ENCODE assay signal across 1 cellular context in the genomic region with DNA sequence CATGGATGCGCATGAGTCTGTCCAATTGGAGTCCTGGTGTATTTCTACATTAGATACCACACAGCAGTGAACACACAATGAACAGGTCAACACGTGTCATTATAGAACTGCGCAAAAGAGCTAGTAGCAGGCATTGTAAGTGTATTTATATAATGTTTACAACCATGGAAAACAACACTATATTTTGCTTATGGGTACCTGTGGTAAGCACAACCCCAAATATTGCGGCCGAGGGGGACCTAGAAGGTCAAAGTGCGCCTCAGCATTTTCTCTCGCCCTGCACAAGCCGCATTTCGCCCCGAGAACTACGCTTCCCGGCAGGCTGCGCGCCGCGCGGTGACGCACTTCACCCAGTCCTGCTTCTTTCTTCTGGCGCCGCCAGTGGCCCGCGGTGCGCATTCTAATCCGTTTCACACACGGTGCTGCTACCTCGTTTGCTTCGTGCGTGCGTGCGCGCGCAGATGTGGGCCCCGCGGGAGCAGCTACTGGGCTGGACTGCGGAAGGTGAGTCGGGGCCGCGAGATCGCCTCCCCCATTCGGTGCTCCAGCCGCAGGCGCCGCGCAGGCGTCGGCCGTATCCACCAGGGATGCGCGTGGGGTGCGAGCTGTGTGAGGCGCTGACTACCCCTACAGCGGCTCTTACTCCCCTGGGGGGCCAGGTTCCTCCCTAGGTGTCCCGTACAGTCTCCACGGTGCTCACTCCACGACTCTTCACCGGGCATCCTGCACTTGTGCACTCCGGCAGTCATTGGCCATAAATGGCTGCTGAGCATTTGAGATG.
TF ChIP-seq lines count a peak whose summit lies in the region.

A gene (plus strand): TSS at position 394 of the 781 bp plus-strand sequence. CDS start 68 bp downstream, at position 462.

TF ChIP-seq in HEK293, 187 proteins besides CTCF, POLR2A, EP300 and RAD21 (continued from another document):
- no peak for TF ChIP-seq GLI2 (tag by site-specific recombination; IDR thresholded peaks at IDR 0.05; ENCODE audit: borderline replicate concordance, low read depth)
- peak; percentile 61; the same call in 1 of the 2 replicates for TF ChIP-seq ZXDB (tag by site-specific recombination; IDR thresholded peaks at IDR 0.05)
- TF ChIP-seq ZNF664 (tag by site-specific recombination; IDR thresholded peaks at IDR 0.05), result no peak
- no peak for TF ChIP-seq HOXA7 (CRISPR knock-in tag; IDR thresholded peaks at IDR 0.05; ENCODE audit: borderline replicate concordance)
- no peak for TF ChIP-seq ZNF248 (tag by site-specific recombination; IDR thresholded peaks at IDR 0.05)
- TF ChIP-seq ZNF174 (tag by site-specific recombination; IDR thresholded peaks at IDR 0.05), result no peak
- TF ChIP-seq, protein P1, sequence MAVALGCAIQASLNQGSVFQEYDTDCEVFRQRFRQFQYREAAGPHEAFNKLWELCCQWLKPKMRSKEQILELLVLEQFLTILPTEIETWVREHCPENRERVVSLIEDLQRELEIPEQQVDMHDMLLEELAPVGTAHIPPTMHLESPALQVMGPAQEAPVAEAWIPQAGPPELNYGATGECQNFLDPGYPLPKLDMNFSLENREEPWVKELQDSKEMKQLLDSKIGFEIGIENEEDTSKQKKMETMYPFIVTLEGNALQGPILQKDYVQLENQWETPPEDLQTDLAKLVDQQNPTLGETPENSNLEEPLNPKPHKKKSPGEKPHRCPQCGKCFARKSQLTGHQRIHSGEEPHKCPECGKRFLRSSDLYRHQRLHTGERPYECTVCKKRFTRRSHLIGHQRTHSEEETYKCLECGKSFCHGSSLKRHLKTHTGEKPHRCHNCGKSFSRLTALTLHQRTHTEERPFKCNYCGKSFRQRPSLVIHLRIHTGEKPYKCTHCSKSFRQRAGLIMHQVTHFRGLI (tag by site-specific recombination; IDR thresholded peaks at IDR 0.05), result no peak
- TF ChIP-seq ZNF791 (tag by site-specific recombination; IDR thresholded peaks at IDR 0.05), result no peak
- peak; percentile 49; the same call in 1 of the 2 replicates for TF ChIP-seq KLF8 (tag by site-specific recombination; IDR thresholded peaks at IDR 0.05)
- no peak for TF ChIP-seq ZNF10 (tag by site-specific recombination; IDR thresholded peaks at IDR 0.05)
- TF ChIP-seq ZNF530 (tag by site-specific recombination; IDR thresholded peaks at IDR 0.05; ENCODE audit: low read depth), result no peak
- TF ChIP-seq, protein P2, sequence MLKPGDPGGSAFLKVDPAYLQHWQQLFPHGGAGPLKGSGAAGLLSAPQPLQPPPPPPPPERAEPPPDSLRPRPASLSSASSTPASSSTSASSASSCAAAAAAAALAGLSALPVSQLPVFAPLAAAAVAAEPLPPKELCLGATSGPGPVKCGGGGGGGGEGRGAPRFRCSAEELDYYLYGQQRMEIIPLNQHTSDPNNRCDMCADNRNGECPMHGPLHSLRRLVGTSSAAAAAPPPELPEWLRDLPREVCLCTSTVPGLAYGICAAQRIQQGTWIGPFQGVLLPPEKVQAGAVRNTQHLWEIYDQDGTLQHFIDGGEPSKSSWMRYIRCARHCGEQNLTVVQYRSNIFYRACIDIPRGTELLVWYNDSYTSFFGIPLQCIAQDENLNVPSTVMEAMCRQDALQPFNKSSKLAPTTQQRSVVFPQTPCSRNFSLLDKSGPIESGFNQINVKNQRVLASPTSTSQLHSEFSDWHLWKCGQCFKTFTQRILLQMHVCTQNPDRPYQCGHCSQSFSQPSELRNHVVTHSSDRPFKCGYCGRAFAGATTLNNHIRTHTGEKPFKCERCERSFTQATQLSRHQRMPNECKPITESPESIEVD (tag by site-specific recombination; IDR thresholded peaks at IDR 0.05), result no peak
- TF ChIP-seq YY1 (tag by site-specific recombination; IDR thresholded peaks at IDR 0.05), result peak; percentile 20; the same call in 1 of the 2 replicates
- TF ChIP-seq, protein P3, sequence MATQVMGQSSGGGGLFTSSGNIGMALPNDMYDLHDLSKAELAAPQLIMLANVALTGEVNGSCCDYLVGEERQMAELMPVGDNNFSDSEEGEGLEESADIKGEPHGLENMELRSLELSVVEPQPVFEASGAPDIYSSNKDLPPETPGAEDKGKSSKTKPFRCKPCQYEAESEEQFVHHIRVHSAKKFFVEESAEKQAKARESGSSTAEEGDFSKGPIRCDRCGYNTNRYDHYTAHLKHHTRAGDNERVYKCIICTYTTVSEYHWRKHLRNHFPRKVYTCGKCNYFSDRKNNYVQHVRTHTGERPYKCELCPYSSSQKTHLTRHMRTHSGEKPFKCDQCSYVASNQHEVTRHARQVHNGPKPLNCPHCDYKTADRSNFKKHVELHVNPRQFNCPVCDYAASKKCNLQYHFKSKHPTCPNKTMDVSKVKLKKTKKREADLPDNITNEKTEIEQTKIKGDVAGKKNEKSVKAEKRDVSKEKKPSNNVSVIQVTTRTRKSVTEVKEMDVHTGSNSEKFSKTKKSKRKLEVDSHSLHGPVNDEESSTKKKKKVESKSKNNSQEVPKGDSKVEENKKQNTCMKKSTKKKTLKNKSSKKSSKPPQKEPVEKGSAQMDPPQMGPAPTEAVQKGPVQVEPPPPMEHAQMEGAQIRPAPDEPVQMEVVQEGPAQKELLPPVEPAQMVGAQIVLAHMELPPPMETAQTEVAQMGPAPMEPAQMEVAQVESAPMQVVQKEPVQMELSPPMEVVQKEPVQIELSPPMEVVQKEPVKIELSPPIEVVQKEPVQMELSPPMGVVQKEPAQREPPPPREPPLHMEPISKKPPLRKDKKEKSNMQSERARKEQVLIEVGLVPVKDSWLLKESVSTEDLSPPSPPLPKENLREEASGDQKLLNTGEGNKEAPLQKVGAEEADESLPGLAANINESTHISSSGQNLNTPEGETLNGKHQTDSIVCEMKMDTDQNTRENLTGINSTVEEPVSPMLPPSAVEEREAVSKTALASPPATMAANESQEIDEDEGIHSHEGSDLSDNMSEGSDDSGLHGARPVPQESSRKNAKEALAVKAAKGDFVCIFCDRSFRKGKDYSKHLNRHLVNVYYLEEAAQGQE (tag by site-specific recombination; IDR thresholded peaks at IDR 0.05), result no peak; the same call in 1 of the 2 replicates
- TF ChIP-seq SETDB1 (IDR thresholded peaks at IDR 0.05; ENCODE audit: insufficient read length, low read length), result no peak
- TF ChIP-seq ZNF214 (tag by site-specific recombination; IDR thresholded peaks at IDR 0.05; ENCODE audit: borderline replicate concordance), result no peak
- 0 out of 2 replicates have a peak, but pooled peaks have one; percentile 34 for TF ChIP-seq ZFP37 (tag by site-specific recombination; IDR thresholded peaks at IDR 0.05)
- TF ChIP-seq ZNF341 (tag by site-specific recombination; IDR thresholded peaks at IDR 0.05; ENCODE audit: low read depth), result peak; percentile 55; the same call in 1 of the 2 replicates
- no peak for TF ChIP-seq ZNF211 (tag by site-specific recombination; IDR thresholded peaks at IDR 0.05; ENCODE audit: low read depth)
- no peak for TF ChIP-seq ZNF146 (tag by site-specific recombination; IDR thresholded peaks at IDR 0.05)
- TF ChIP-seq SALL2 (tag by site-specific recombination; IDR thresholded peaks at IDR 0.05; ENCODE audit: borderline replicate concordance), result no peak
- TF ChIP-seq FEZF1 (tag by site-specific recombination; IDR thresholded peaks at IDR 0.05), result no peak
- peak; percentile 83 for TF ChIP-seq ZIC2 (tag by site-specific recombination; IDR thresholded peaks at IDR 0.05)
- peak; percentile 92 for TF ChIP-seq ZBTB17 (tag by site-specific recombination; IDR thresholded peaks at IDR 0.05)
- TF ChIP-seq OSR2 (tag by site-specific recombination; IDR thresholded peaks at IDR 0.05), result peak; percentile 94
- TF ChIP-seq ZNF292 (tag by site-specific recombination; IDR thresholded peaks at IDR 0.05; ENCODE audit: borderline replicate concordance, low read depth), result no peak
- peak; percentile 88; the same call in 1 of the 2 replicates for TF ChIP-seq ZNF501 (tag by site-specific recombination; IDR thresholded peaks at IDR 0.05)
- TF ChIP-seq ZNF416 (tag by site-specific recombination; IDR thresholded peaks at IDR 0.05), result no peak
- no peak for TF ChIP-seq ZBTB1 (tag by site-specific recombination; IDR thresholded peaks at IDR 0.05)
- TF ChIP-seq, protein P4, sequence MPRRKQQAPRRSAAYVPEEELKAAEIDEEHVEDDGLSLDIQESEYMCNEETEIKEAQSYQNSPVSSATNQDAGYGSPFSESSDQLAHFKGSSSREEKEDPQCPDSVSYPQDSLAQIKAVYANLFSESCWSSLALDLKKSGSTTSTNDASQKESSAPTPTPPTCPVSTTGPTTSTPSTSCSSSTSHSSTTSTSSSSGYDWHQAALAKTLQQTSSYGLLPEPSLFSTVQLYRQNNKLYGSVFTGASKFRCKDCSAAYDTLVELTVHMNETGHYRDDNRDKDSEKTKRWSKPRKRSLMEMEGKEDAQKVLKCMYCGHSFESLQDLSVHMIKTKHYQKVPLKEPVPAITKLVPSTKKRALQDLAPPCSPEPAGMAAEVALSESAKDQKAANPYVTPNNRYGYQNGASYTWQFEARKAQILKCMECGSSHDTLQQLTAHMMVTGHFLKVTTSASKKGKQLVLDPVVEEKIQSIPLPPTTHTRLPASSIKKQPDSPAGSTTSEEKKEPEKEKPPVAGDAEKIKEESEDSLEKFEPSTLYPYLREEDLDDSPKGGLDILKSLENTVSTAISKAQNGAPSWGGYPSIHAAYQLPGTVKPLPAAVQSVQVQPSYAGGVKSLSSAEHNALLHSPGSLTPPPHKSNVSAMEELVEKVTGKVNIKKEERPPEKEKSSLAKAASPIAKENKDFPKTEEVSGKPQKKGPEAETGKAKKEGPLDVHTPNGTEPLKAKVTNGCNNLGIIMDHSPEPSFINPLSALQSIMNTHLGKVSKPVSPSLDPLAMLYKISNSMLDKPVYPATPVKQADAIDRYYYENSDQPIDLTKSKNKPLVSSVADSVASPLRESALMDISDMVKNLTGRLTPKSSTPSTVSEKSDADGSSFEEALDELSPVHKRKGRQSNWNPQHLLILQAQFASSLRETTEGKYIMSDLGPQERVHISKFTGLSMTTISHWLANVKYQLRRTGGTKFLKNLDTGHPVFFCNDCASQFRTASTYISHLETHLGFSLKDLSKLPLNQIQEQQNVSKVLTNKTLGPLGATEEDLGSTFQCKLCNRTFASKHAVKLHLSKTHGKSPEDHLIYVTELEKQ (tag by site-specific recombination; IDR thresholded peaks at IDR 0.05; ENCODE audit: borderline replicate concordance), result no peak
- TF ChIP-seq, protein P5, sequence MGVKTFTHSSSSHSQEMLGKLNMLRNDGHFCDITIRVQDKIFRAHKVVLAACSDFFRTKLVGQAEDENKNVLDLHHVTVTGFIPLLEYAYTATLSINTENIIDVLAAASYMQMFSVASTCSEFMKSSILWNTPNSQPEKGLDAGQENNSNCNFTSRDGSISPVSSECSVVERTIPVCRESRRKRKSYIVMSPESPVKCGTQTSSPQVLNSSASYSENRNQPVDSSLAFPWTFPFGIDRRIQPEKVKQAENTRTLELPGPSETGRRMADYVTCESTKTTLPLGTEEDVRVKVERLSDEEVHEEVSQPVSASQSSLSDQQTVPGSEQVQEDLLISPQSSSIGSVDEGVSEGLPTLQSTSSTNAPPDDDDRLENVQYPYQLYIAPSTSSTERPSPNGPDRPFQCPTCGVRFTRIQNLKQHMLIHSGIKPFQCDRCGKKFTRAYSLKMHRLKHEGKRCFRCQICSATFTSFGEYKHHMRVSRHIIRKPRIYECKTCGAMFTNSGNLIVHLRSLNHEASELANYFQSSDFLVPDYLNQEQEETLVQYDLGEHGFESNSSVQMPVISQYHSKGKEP (tag by site-specific recombination; IDR thresholded peaks at IDR 0.05), result no peak
- TF ChIP-seq SP3 (tag by site-specific recombination; IDR thresholded peaks at IDR 0.05), result 0 out of 2 replicates have a peak, but pooled peaks have one; percentile 16
- TF ChIP-seq, protein P6, sequence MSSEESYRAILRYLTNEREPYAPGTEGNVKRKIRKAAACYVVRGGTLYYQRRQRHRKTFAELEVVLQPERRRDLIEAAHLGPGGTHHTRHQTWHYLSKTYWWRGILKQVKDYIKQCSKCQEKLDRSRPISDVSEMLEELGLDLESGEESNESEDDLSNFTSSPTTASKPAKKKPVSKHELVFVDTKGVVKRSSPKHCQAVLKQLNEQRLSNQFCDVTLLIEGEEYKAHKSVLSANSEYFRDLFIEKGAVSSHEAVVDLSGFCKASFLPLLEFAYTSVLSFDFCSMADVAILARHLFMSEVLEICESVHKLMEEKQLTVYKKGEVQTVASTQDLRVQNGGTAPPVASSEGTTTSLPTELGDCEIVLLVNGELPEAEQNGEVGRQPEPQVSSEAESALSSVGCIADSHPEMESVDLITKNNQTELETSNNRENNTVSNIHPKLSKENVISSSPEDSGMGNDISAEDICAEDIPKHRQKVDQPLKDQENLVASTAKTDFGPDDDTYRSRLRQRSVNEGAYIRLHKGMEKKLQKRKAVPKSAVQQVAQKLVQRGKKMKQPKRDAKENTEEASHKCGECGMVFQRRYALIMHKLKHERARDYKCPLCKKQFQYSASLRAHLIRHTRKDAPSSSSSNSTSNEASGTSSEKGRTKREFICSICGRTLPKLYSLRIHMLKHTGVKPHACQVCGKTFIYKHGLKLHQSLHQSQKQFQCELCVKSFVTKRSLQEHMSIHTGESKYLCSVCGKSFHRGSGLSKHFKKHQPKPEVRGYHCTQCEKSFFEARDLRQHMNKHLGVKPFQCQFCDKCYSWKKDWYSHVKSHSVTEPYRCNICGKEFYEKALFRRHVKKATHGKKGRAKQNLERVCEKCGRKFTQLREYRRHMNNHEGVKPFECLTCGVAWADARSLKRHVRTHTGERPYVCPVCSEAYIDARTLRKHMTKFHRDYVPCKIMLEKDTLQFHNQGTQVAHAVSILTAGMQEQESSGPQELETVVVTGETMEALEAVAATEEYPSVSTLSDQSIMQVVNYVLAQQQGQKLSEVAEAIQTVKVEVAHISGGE (tag by site-specific recombination; conservative IDR thresholded peaks at IDR 0.05; ENCODE audit: low read depth), result peak; percentile 56; the same call in 1 of the 2 replicates
- peak; percentile 38; the same call in 1 of the 2 replicates for TF ChIP-seq ZNF24 (tag by site-specific recombination; IDR thresholded peaks at IDR 0.05)
- TF ChIP-seq ZNF629 (tag by site-specific recombination; IDR thresholded peaks at IDR 0.05), result peak; percentile 82
- no peak for TF ChIP-seq ZNF354C (tag by site-specific recombination; IDR thresholded peaks at IDR 0.05; ENCODE audit: borderline replicate concordance, low read depth)
- TF ChIP-seq ZNF837 (tag by site-specific recombination; IDR thresholded peaks at IDR 0.05), result no peak
- no peak for TF ChIP-seq ZBTB21 (tag by site-specific recombination; IDR thresholded peaks at IDR 0.05)
- TF ChIP-seq, protein P7, sequence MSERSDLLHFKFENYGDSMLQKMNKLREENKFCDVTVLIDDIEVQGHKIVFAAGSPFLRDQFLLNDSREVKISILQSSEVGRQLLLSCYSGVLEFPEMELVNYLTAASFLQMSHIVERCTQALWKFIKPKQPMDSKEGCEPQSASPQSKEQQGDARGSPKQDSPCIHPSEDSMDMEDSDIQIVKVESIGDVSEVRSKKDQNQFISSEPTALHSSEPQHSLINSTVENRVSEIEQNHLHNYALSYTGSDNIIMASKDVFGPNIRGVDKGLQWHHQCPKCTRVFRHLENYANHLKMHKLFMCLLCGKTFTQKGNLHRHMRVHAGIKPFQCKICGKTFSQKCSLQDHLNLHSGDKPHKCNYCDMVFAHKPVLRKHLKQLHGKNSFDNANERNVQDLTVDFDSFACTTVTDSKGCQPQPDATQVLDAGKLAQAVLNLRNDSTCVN (tag by site-specific recombination; optimal IDR thresholded peaks at IDR 0.05), result peak; percentile 99
- TF ChIP-seq ZNF394 (tag by site-specific recombination; IDR thresholded peaks at IDR 0.05; ENCODE audit: borderline replicate concordance), result peak; percentile 57; the same call in 1 of the 2 replicates
- TF ChIP-seq ZNF548 (tag by site-specific recombination; IDR thresholded peaks at IDR 0.05), result no peak
- 0 out of 2 replicates have a peak, but pooled peaks have one; percentile 29 for TF ChIP-seq ZNF2 (tag by site-specific recombination; IDR thresholded peaks at IDR 0.05)
- TF ChIP-seq ZNF514 (tag by site-specific recombination; IDR thresholded peaks at IDR 0.05), result no peak
